8 cellular contexts compared by ENCODE assay signal in genomic region chr3:154324919-154325318, GRCh38. TPM values are rescaled to one million over a fixed set of nuclear protein-coding genes. Genes with fewer than 3 reads are reported as not detected.
DNase-seq lines count a peak whose midpoint lies in the region; ATAC-seq lines count a peak whose summit lies in the region.

No MANE protein-coding gene starts in this region.

- H3K4me3 Mint-ChIP-seq in activated T-cell treated with anti-CD3 and anti-CD28 coated beads, Interleukin-2, amount 50 U/mL, for 72 hours, result peak overlapping the region; percentile 84 to 94
- H3K4me3 Mint-ChIP-seq in activated CD4-positive, alpha-beta memory T cell treated with anti-CD3 and anti-CD28 coated beads, Interleukin-2, amount 10 ng/mL, durations not matched to agents 7 days and 5 days, result peak overlapping the region; percentile 93
- peak overlapping the region in 4 of 5 donors; percentile 97 to 98 (median 98) for H3K4me3 Mint-ChIP-seq in immature natural killer cell

- DNase-seq in activated T-cell treated with anti-CD3 and anti-CD28 coated beads, Interleukin-2, amount 50 U/mL, for 72 hours, result no peak
- DNase-seq in activated T-cell treated with anti-CD3 and anti-CD28 coated beads, Interleukin-2, amount 50 U/mL, for 48 hours, result no peak
- DNase-seq in activated CD4-positive, alpha-beta memory T cell treated with anti-CD3 and anti-CD28 coated beads, Interleukin-2, amount 10 ng/mL, durations not matched to agents 7 days and 5 days, result no peak
- no peak for DNase-seq in immature natural killer cell
- DNase-seq in dedifferentiated amniotic fluid mesenchymal stem cell (ENCODE audit: extremely low spot score), result no peak
- no peak for DNase-seq in kidney tubule cell (ENCODE audit: low spot score)

- no peaks in the 10 kb centered on the region for H3K36me3 ChIP-seq in stomach smooth muscle (ENCODE audit: control insufficient read depth in 2 of 2, insufficient read depth in 2 of 2, low read length in 2 of 2)

- no peak for ATAC-seq in activated T-cell treated with anti-CD3 and anti-CD28 coated beads, Interleukin-2, amount 50 U/mL, for 72 hours (replicated peaks in 1 of 2)
- ATAC-seq in HG03135 (IDR thresholded peaks at IDR 0.05; ENCODE audit: unreplicated experiment), result no peak

- H3K36me3 Mint-ChIP-seq in activated T-cell treated with anti-CD3 and anti-CD28 coated beads, Interleukin-2, amount 50 U/mL, for 72 hours (ENCODE audit: insufficient read depth in 2 of 2), result peaks cover 4 to 15% of the 10 kb centered on the region in 2 donors
- H3K36me3 Mint-ChIP-seq in activated CD4-positive, alpha-beta memory T cell treated with anti-CD3 and anti-CD28 coated beads, Interleukin-2, amount 10 ng/mL, durations not matched to agents 7 days and 5 days (ENCODE audit: low read depth), result peaks cover 19% of the 10 kb centered on the region
- H3K36me3 Mint-ChIP-seq in immature natural killer cell, result no peaks in the 10 kb centered on the region

- peaks cover 1 to 4% of the 10 kb centered on the region in 2 donors for H3K9me3 Mint-ChIP-seq in activated T-cell treated with anti-CD3 and anti-CD28 coated beads, Interleukin-2, amount 50 U/mL, for 72 hours
- H3K9me3 Mint-ChIP-seq in activated CD4-positive, alpha-beta memory T cell treated with anti-CD3 and anti-CD28 coated beads, Interleukin-2, amount 10 ng/mL, durations not matched to agents 7 days and 5 days, result no peaks in the 10 kb centered on the region
- H3K9me3 Mint-ChIP-seq in immature natural killer cell, result no peaks in the 10 kb centered on the region

- POLR2A ChIA-PET in activated CD4-positive, alpha-beta memory T cell treated with anti-CD3 and anti-CD28 coated beads, Interleukin-2, amount 10 ng/mL, durations not matched to agents 7 days and 5 days (lab: Charles Lee), result interaction anchor here (0.6 to 1.7 kb wide), 8 partner anchors 9 to 1546 kb away, joined by 3 to 7 read pairs (median 4); no protein-coding TSS in a partner anchor

- H3K9me3 ChIP-seq in stomach smooth muscle (ENCODE audit: control insufficient read depth in 2 of 2, low read length in 2 of 2), result no peaks in the 10 kb centered on the region

- H3K27ac Mint-ChIP-seq in activated T-cell treated with anti-CD3 and anti-CD28 coated beads, Interleukin-2, amount 50 U/mL, for 72 hours, result peak overlapping the region; percentile 94
- peak overlapping the region; percentile 98 for H3K27ac Mint-ChIP-seq in activated CD4-positive, alpha-beta memory T cell treated with anti-CD3 and anti-CD28 coated beads, Interleukin-2, amount 10 ng/mL, durations not matched to agents 7 days and 5 days
- H3K27ac Mint-ChIP-seq in immature natural killer cell, result peak overlapping the region in 5 of 6 donors; percentile 99 to 100 (median 99)

- H3K4me1 ChIP-seq in stomach smooth muscle (ENCODE audit: control insufficient read depth, insufficient read depth, low read length), result no peaks in the 10 kb centered on the region

- peak overlapping the region; percentile 89 for H3K27ac ChIP-seq in stomach smooth muscle (ENCODE audit: low read length)

- H3K4me3 ChIP-seq in stomach smooth muscle (ENCODE audit: low read length in 2 of 2), result peak overlapping the region; percentile 78 to 99

- no peaks in the 10 kb centered on the region for H3K27me3 ChIP-seq in stomach smooth muscle (ENCODE audit: control insufficient read depth in 1 of 2, insufficient read depth in 2 of 2, low read length in 2 of 2)

- H3K27me3 Mint-ChIP-seq in activated T-cell treated with anti-CD3 and anti-CD28 coated beads, Interleukin-2, amount 50 U/mL, for 72 hours (ENCODE audit: low read depth), result no peaks in the 10 kb centered on the region
- peaks cover 3% of the 10 kb centered on the region for H3K27me3 Mint-ChIP-seq in activated CD4-positive, alpha-beta memory T cell treated with anti-CD3 and anti-CD28 coated beads, Interleukin-2, amount 10 ng/mL, durations not matched to agents 7 days and 5 days
- peaks cover 9 to 22% (median 16%) of the 10 kb centered on the region in 3 donors for H3K27me3 Mint-ChIP-seq in immature natural killer cell (ENCODE audit: low read depth in 3 of 3)

- H3K4me1 Mint-ChIP-seq in activated T-cell treated with anti-CD3 and anti-CD28 coated beads, Interleukin-2, amount 50 U/mL, for 72 hours (ENCODE audit: low read depth), result peaks cover 15% of the 10 kb centered on the region
- H3K4me1 Mint-ChIP-seq in activated CD4-positive, alpha-beta memory T cell treated with anti-CD3 and anti-CD28 coated beads, Interleukin-2, amount 10 ng/mL, durations not matched to agents 7 days and 5 days, result peaks cover 27% of the 10 kb centered on the region
- H3K4me1 Mint-ChIP-seq in immature natural killer cell, result peaks cover 20 to 33% of the 10 kb centered on the region in 2 donors

- H3K9ac ChIP-seq in stomach smooth muscle (ENCODE audit: low read length in 2 of 2), result peak overlapping the region; percentile 93 to 96

- CTCF ChIA-PET in activated CD4-positive, alpha-beta memory T cell treated with anti-CD3 and anti-CD28 coated beads, Interleukin-2, amount 10 ng/mL, durations not matched to agents 7 days and 5 days (lab: Charles Lee), result interaction anchor here (0.8 kb wide), 1 partner anchor 1481 kb away, joined by 3 read pairs; the partner anchor contains the start of gene C3orf33

RNA-seq across cellular contexts. Expression of gene DHX36, which starts 0.6 kb away (rescaled TPM):
- 10 to 100 TPM; 73.9 to 76.7 TPM for total RNA-seq in activated T-cell treated with anti-CD3 and anti-CD28 coated beads, Interleukin-2, amount 50 U/mL, for 72 hours
- 10 to 100 TPM; 73.1 to 74.0 TPM for total RNA-seq in activated CD4-positive, alpha-beta memory T cell treated with anti-CD3 and anti-CD28 coated beads, Interleukin-2, amount 10 ng/mL, durations not matched to agents 7 days and 5 days
- polyA plus RNA-seq in immature natural killer cell, result 10 to 100 TPM in 2 of 3 donors, 1 to 10 TPM in 1; 9.0 to 19.1 (median 15.9) TPM
